Comparison of ENCODE assay signal across 24 cellular contexts in genomic region chr4:71497078-71497477, GRCh38.
"Had no signal": no experiment of that assay in that cellular context is flagged by ENCODE, and none has a peak within 500 bp of the region (broad histone marks: within the 10 kb centered on the region; RNA-seq: fewer than 3 reads in every experiment).

No MANE protein-coding gene starts in this region.

- DNase-seq: effector CD8-positive, alpha-beta T cell; endodermal cell; foreskin fibroblast; gastrocnemius medialis; head of caudate nucleus; left ventricle myocardium superior; lower lobe of right lung; mucosa of descending colon; naive B cell; pancreas; right lobe of liver; small intestine; stimulated activated CD4-positive, alpha-beta T cell treated with anti-CD3 and anti-CD28 coated beads, Interleukin-15, amount 100 ng/mL, for 24 hours; stimulated activated CD4-positive, alpha-beta T cell treated with anti-CD3 and anti-CD28 coated beads, Interleukin-2, amount 100 ng/mL, for 48 hours; stimulated activated naive B cell treated with anti-CD40 and anti-IgM and Interleukin-4, amounts not matched to agents 10 μg/mL and 1 μg/mL and 100 μg/mL, for 72 hours; transverse colon; upper lobe of right lung; uterus had no signal

- H3K36me3 ChIP-seq: gastrocnemius medialis, lower lobe of right lung, neutrophil, pancreas, right lobe of liver, suprapubic skin, upper lobe of right lung, uterus had no signal

- H3K4me3 ChIP-seq: gastrocnemius medialis, lower lobe of right lung, mucosa of descending colon, pancreas, right lobe of liver, suprapubic skin, transverse colon, upper lobe of right lung, uterus had no signal

- H3K4me1 ChIP-seq: gastrocnemius medialis, lower lobe of right lung, pancreas, right lobe of liver, suprapubic skin, upper lobe of right lung, uterus had no signal

- FAIRE-seq: keratinocyte, small intestine had no signal

- H3K27me3 ChIP-seq: gastrocnemius medialis, neutrophil, pancreas, right lobe of liver, suprapubic skin, transverse colon, upper lobe of right lung, uterus had no signal

- H3K27ac ChIP-seq: epithelial cell of prostate, gastrocnemius medialis, lower lobe of right lung, neutrophil, pancreas, right lobe of liver, suprapubic skin, transverse colon, upper lobe of right lung, uterus had no signal

- ATAC-seq: esophagus mucosa; gastrocnemius medialis; left ventricle myocardium superior; lower lobe of right lung; mucosa of descending colon; natural killer cell treated with Interleukin-12 subunit alpha and Interleukin-12 subunit beta and Interleukin-15 and Interleukin-18, amount 100 ng/mL, for 72 hours; pancreas; right lobe of liver; stimulated activated naive B cell treated with anti-CD40 and anti-IgM and Interleukin-4, amounts not matched to agents 10 μg/mL and 1 μg/mL and 100 μg/mL, for 72 hours; upper lobe of right lung had no signal

- H3K9me3 ChIP-seq: gastrocnemius medialis, lower lobe of right lung, mucosa of descending colon, neutrophil, pancreas, right lobe of liver, suprapubic skin, transverse colon, upper lobe of right lung, uterus had no signal
